In genomic region chr3:65945480-65945879, GRCh38 we compare ENCODE assay signal across 20 cellular contexts.
DNase-seq lines count a peak whose midpoint lies in the region; ATAC-seq, FAIRE-seq and TF ChIP-seq lines count a peak whose summit lies in the region.
"Had no signal": no experiment of that assay in that cellular context is flagged by ENCODE, and none has a peak within 500 bp of the region (broad histone marks: within the 10 kb centered on the region; RNA-seq: fewer than 3 reads in every experiment).

No MANE protein-coding gene starts in this region.

- H3K27ac ChIP-seq in left ventricle myocardium inferior (replicated peaks) (peak overlapping the region; percentile 73), GM12878 (ENCODE audit: control insufficient read depth, insufficient read depth) (no peak overlapping the region), liver (ENCODE audit: low read depth in 1 of 2, low read length in 2 of 2) (peak overlapping the region; percentile 32 to 94)
- H3K27ac ChIP-seq: A549, neutrophil, Peyer's patch had no signal

- TF ChIP-seq CTCF in left ventricle myocardium inferior (IDR thresholded peaks at IDR 0.05; ENCODE audit: borderline replicate concordance) (no peak), GM12878 (IDR thresholded peaks at IDR 0.05 in 2 of 3, conservative IDR thresholded peaks at IDR 0.05 in 1 of 3; ENCODE audit: control insufficient read depth in 2 of 3, extremely low read depth in 1 of 3, insufficient read depth in 1 of 3, low read depth in 3 of 3, low read length in 3 of 3) (no peak), liver (IDR thresholded peaks at IDR 0.05; ENCODE audit: low read depth, low read length, missing input control) (no peak)

- SMC1A ChIA-PET in GM12878 (lab: Charles Lee; ENCODE audit: uncharacterized antibody, unreplicated experiment) = no interaction called here

- no peak for TF ChIP-seq RAD21 in GM12878 (IDR thresholded peaks at IDR 0.05; ENCODE audit: insufficient read depth, low read depth, low read length)
- TF ChIP-seq RAD21 in liver (IDR thresholded peaks at IDR 0.05) = no peak

- no peak for FAIRE-seq in GM12878 (lab: Jason Lieb, UNC)
- FAIRE-seq: A549 had no signal

- H3K36me3 ChIP-seq in left ventricle myocardium inferior (no peaks in the 10 kb centered on the region), GM12878 (ENCODE audit: control insufficient read depth in 2 of 2, insufficient read depth in 2 of 2, low read length in 1 of 2) (no peaks in the 10 kb centered on the region), liver (ENCODE audit: control insufficient read depth in 4 of 4, insufficient read depth in 3 of 4, low read depth in 1 of 4, low read length in 3 of 4) (no peaks in the 10 kb centered on the region)
- H3K36me3 ChIP-seq: neutrophil, Peyer's patch had no signal

- DNase-seq in left ventricle myocardium inferior = no peak
- no peak for DNase-seq in left ventricle myocardium superior
- no peak for DNase-seq in GM12878 (ENCODE audit: low read depth, low spot score)
- no peak for DNase-seq in head of caudate nucleus
- DNase-seq in H4 (ENCODE audit: low spot score) = no peak
- DNase-seq in GDM1 (lab: John Stamatoyannopoulos, UW) = no peak
- DNase-seq: activated B cell treated with CpG ODN at 0.5 μM for 24 hours; activated gamma-delta T cell treated with Interleukin-2 at 50 U/mL for 16 hours; aorta; CD8-positive, alpha-beta memory T cell; GF-D8; NCI-H2081; NCI-H526; Peyer's patch; stimulated activated naive CD8-positive, alpha-beta T cell treated with anti-CD3 and anti-CD28 coated beads, Interleukin-15, Interleukin-2, amounts not matched to agents 100 U/mL and 50 U/mL, for 24 hours; T-cell had no signal

- H3K79me2 ChIP-seq in GM12878 (ENCODE audit: control insufficient read depth, insufficient read depth, low read length) = no peaks in the 10 kb centered on the region

- 0% methylated on average over 3 of the region's 3 CpGs for WGBS in GM12878 (ENCODE audit: insufficient coverage, insufficient replicate concordance, low lambda C conversion rate, missing lambda C conversion rate)
- 93% methylated on average over 3 of the region's 3 CpGs for WGBS in liver

- H3K9ac ChIP-seq in GM12878 (ENCODE audit: control insufficient read depth, insufficient read depth, low read length) (no peak overlapping the region), liver (ENCODE audit: low read depth in 1 of 2, low read length in 2 of 2) (no peak overlapping the region)

- no peak for TF ChIP-seq POLR2A in GM12878 (IDR thresholded peaks at IDR 0.05; ENCODE audit: low read depth, low read length)

- H3K4me3 ChIP-seq in left ventricle myocardium inferior = no peak overlapping the region
- H3K4me3 ChIP-seq in GM12878 = no peak overlapping the region
- H3K4me3 ChIP-seq in liver (ENCODE audit: low read depth in 1 of 3, low read length in 3 of 3) = no peak overlapping the region
- H3K4me3 ChIP-seq: A549, Peyer's patch had no signal

- H3K4me1 ChIP-seq in left ventricle myocardium inferior (peaks cover 76% of the 10 kb centered on the region), GM12878 (ENCODE audit: control insufficient read depth, insufficient read depth, low read length) (no peaks in the 10 kb centered on the region), liver (ENCODE audit: control insufficient read depth in 4 of 4, insufficient read depth in 4 of 4, low read length in 3 of 4) (peaks cover 8 to 40% (median 24%) of the 10 kb centered on the region in 4 donors)
- H3K4me1 ChIP-seq: Peyer's patch had no signal

- in situ Hi-C loops in GM12878 (cut with MboI) = no loop called here

- no peak for TF ChIP-seq EP300 in GM12878 (IDR thresholded peaks at IDR 0.05; ENCODE audit: borderline replicate concordance in 1 of 2, control insufficient read depth in 1 of 2, low read depth in 2 of 2, low read length in 2 of 2)

- H3K9me3 ChIP-seq in left ventricle myocardium inferior (replicated peaks) = no peaks in the 10 kb centered on the region
- H3K9me3 ChIP-seq in GM12878 (replicated peaks; ENCODE audit: control insufficient read depth, insufficient read depth, low read length) = no peaks in the 10 kb centered on the region
- no peaks in the 10 kb centered on the region for H3K9me3 ChIP-seq in liver (ENCODE audit: control insufficient read depth in 4 of 4, low read length in 3 of 4)
- H3K9me3 ChIP-seq: A549, neutrophil, Peyer's patch had no signal

- RAD21 ChIA-PET in GM12878 (lab: Charles Lee; ENCODE audit: unreplicated experiment) = no interaction called here

- CTCF ChIA-PET in GM12878 (lab: Yijun Ruan, JAX) = no interaction called here

- no peaks in the 10 kb centered on the region for H3K27me3 ChIP-seq in left ventricle myocardium inferior (ENCODE audit: low read depth)
- no peaks in the 10 kb centered on the region for H3K27me3 ChIP-seq in GM12878 (replicated peaks in 1 of 2; ENCODE audit: control insufficient read depth in 2 of 2, insufficient read depth in 2 of 2, low read length in 1 of 2)
- no peaks in the 10 kb centered on the region for H3K27me3 ChIP-seq in liver (ENCODE audit: control insufficient read depth in 4 of 4, insufficient read depth in 4 of 4, low read length in 3 of 4)
- H3K27me3 ChIP-seq: neutrophil, Peyer's patch had no signal

- intact Hi-C loops in left ventricle myocardium inferior (cut with micrococcal nuclease) = no loop called here
- intact Hi-C loops in left ventricle myocardium superior (cut with micrococcal nuclease) = no loop called here
- intact Hi-C loops in GM12878 (cut with micrococcal nuclease; ENCODE audit: unreplicated experiment) = no loop called here
- intact Hi-C loops in head of caudate nucleus (cut with DNase I) = no loop called here

- BruUV-seq in GM12878 (replicated peaks; lab: Mats Ljungman, UMichigan) = no TSS peak

- no peaks in the 10 kb centered on the region for H4K20me1 ChIP-seq in GM12878 (ENCODE audit: control insufficient read depth, insufficient read depth)

- no peak for ATAC-seq in left ventricle myocardium superior
- ATAC-seq in GM12878 = peak; percentile 45
- ATAC-seq in GM19351 (IDR thresholded peaks at IDR 0.05; ENCODE audit: unreplicated experiment) = no peak
- ATAC-seq: A549; stimulated activated naive CD8-positive, alpha-beta T cell treated with anti-CD3 and anti-CD28 coated beads, Interleukin-15, Interleukin-2, amounts not matched to agents 100 U/mL and 50 U/mL, for 24 hours; T-cell had no signal

- H3K4me2 ChIP-seq in GM12878 (ENCODE audit: control insufficient read depth, insufficient read depth) = no peak overlapping the region
- H3K4me2 ChIP-seq: A549 had no signal

- H2AFZ ChIP-seq in GM12878 (ENCODE audit: control insufficient read depth, low read depth, low read length) = no peak overlapping the region

- POLR2A ChIA-PET in GM12878 (lab: Charles Lee) = no interaction called here

TF ChIP-seq in GM12878, 131 proteins besides CTCF, POLR2A, EP300 and RAD21 (continues in another document):
- TF ChIP-seq, protein P1, sequence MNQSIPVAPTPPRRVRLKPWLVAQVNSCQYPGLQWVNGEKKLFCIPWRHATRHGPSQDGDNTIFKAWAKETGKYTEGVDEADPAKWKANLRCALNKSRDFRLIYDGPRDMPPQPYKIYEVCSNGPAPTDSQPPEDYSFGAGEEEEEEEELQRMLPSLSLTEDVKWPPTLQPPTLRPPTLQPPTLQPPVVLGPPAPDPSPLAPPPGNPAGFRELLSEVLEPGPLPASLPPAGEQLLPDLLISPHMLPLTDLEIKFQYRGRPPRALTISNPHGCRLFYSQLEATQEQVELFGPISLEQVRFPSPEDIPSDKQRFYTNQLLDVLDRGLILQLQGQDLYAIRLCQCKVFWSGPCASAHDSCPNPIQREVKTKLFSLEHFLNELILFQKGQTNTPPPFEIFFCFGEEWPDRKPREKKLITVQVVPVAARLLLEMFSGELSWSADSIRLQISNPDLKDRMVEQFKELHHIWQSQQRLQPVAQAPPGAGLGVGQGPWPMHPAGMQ (IDR thresholded peaks at IDR 0.05; ENCODE audit: borderline replicate concordance) = no peak
- TF ChIP-seq MLLT1 (IDR thresholded peaks at IDR 0.05) = no peak
- no peak for TF ChIP-seq SRF (IDR thresholded peaks at IDR 0.05; ENCODE audit: low read depth in 2 of 2, low read length in 2 of 2)

TF ChIP-seq in liver, 16 proteins besides CTCF, POLR2A, EP300 and RAD21:
- TF ChIP-seq GABPA (IDR thresholded peaks at IDR 0.05 in 1 of 2, conservative IDR thresholded peaks at IDR 0.05 in 1 of 2) = no peak
- TF ChIP-seq JUND (IDR thresholded peaks at IDR 0.05) = no peak
- no peak for TF ChIP-seq FOXA1 (IDR thresholded peaks at IDR 0.05)
- no peak for TF ChIP-seq RXRA (IDR thresholded peaks at IDR 0.05)
- no peak for TF ChIP-seq SP1 (IDR thresholded peaks at IDR 0.05)
- no peak for TF ChIP-seq YY1 (IDR thresholded peaks at IDR 0.05)
